Comparison of ENCODE assay signal across 8 cellular contexts in genomic region chr14:24051789-24052655, GRCh38. TPM values are rescaled to one million over a fixed set of nuclear protein-coding genes. Genes with fewer than 3 reads are reported as not detected.
DNase-seq lines count a peak whose midpoint lies in the region; ATAC-seq and TF ChIP-seq lines count a peak whose summit lies in the region.

CARMIL3 (plus strand) TSS chr14:24052009; CDS start chr14:24052154, 145 bp downstream.

- H3K36me3 Mint-ChIP-seq in nephron progenitor cell (ENCODE audit: low read depth): no peaks in the 10 kb centered on the region

- H3K27me3 ChIP-seq in Peyer's patch: no peaks in the 10 kb centered on the region
- H3K27me3 ChIP-seq in testis: no peaks in the 10 kb centered on the region

- ATAC-seq in GM19455 (IDR thresholded peaks at IDR 0.05; ENCODE audit: unreplicated experiment): peak; percentile 79

- TF ChIP-seq POLR2A in Peyer's patch (IDR thresholded peaks at IDR 0.05) (peak in 1 of 2 donors; percentile 9), testis (IDR thresholded peaks at IDR 0.05) (no peak)

- H3K4me3 Mint-ChIP-seq in nephron progenitor cell: peak within 1 kb of the TSS; percentile 83

- no peaks in the 10 kb centered on the region for H3K9me3 Mint-ChIP-seq in nephron progenitor cell

- H3K4me1 ChIP-seq in Peyer's patch: peaks cover 0 to 17% (median 8%) of the 10 kb centered on the region in 4 donors
- H3K4me1 ChIP-seq in testis: peaks cover 8% of the 10 kb centered on the region

- intact Hi-C loops in testis (cut with DNase I; ENCODE audit: low total_unique reads): no loop called here

- TF ChIP-seq CTCF in Peyer's patch (IDR thresholded peaks at IDR 0.05) (peak in 2 of 6 experiments; percentile 18 to 22), fibroblast of villous mesenchyme (IDR thresholded peaks at IDR 0.05; ENCODE audit: insufficient read depth, low read depth, low read length) (no peak), nephron progenitor cell (IDR thresholded peaks at IDR 0.05) (no peak), testis (IDR thresholded peaks at IDR 0.05) (no peak)

- in situ Hi-C loops in Caki2 (cut with HindIII; ENCODE audit: low pct_unique_long_range_greater_than_20kb, low sequenced_read_pairs): no loop called here

- H3K4me1 Mint-ChIP-seq in nephron progenitor cell: peaks cover 16% of the 10 kb centered on the region

- H3K27ac Mint-ChIP-seq in nephron progenitor cell: no peak within 1 kb of the TSS

- WGBS in testis, 2 donors: 0 to 1% methylated on average over 31 to 48 of the region's 92 CpGs

- H3K36me3 ChIP-seq in Peyer's patch (no peaks in the 10 kb centered on the region), testis (ENCODE audit: low read depth, missing control alignments) (no peaks in the 10 kb centered on the region)

- H3K27me3 Mint-ChIP-seq in nephron progenitor cell (ENCODE audit: low read depth, poor library complexity): peaks cover 67% of the 10 kb centered on the region

- H3K9me3 ChIP-seq in Peyer's patch (no peaks in the 10 kb centered on the region), testis (no peaks in the 10 kb centered on the region)

- peak within 1 kb of the TSS in 3 of 4 donors; percentile 48 to 71 (median 61) for H3K27ac ChIP-seq in Peyer's patch
- peak within 1 kb of the TSS; percentile 48 to 59 for H3K27ac ChIP-seq in testis

- peak; percentile 58 for DNase-seq in Caki2 (ENCODE audit: low read depth)
- peak; percentile 32 for DNase-seq in HT1080 (ENCODE audit: low read depth)
- peak; percentile 53 to 76 (median 76) for DNase-seq in Peyer's patch
- DNase-seq in activated effector memory CD4-positive, alpha-beta T cell treated with anti-CD3 and anti-CD28 coated beads, Interleukin-2, amount 50 U/mL, for 16 hours: peak; percentile 87
- peak; percentile 28 for DNase-seq in fibroblast of villous mesenchyme (ENCODE audit: low read depth)
- DNase-seq in nephron progenitor cell: peak; percentile 86
- peak; percentile 77 for DNase-seq in testis

- H3K4me3 ChIP-seq in Peyer's patch (peak within 1 kb of the TSS; percentile 67 to 78 (median 69)), fibroblast of villous mesenchyme (ENCODE audit: low read depth, low read length) (peak within 1 kb of the TSS; percentile 59), testis (peak within 1 kb of the TSS; percentile 64 to 70)

RNA-seq across cellular contexts. Expression of gene CARMIL3, which starts in this region (rescaled TPM):
- total RNA-seq in Caki2 (2014; rRNA removed; shearing (Covaris generic); ENCODE audit: low replicate concordance): 0.26 TPM in 1 of 2 replicates, not detected in the other
- total RNA-seq in HT1080 (2014; rRNA removed; shearing (Covaris generic)): 0.07 and 0.11 TPM in 2 replicates
- polyA plus RNA-seq in HT1080 (2015; cell fraction: cytosol; rRNA removed): not detected in 2 replicates
- 0.15 TPM in 1 of 2 replicates, not detected in the other for polyA plus RNA-seq in HT1080 (2015; cell fraction: nucleus; rRNA removed)
- total RNA-seq in Peyer's patch (1 to 10 TPM; 1.3 to 5.8 (median 2.8) TPM), fibroblast of villous mesenchyme (not detected in 2 replicates), testis (1 to 10 TPM; 7.7 to 8.6 TPM)
- 6.8 TPM for polyA plus RNA-seq in testis (ENCODE audit: insufficient read depth, low read depth, low replicate concordance)

Comparison
In these comparisons a context has a peak if more than half of its experiments do, and no peak if none do; other contexts are left out.
1. Peak in every context shown above with its lines: DNase-seq, ATAC-seq, H3K4me3 ChIP-seq and H3K27ac ChIP-seq.
2. Peak in DNase-seq in Caki2; RNA of the gene not detected or under 1 TPM.
3. Peak in DNase-seq in HT1080; RNA of the gene not detected or under 1 TPM.
4. Peak in DNase-seq and H3K4me3 ChIP-seq in fibroblast of villous mesenchyme; RNA of the gene not detected or under 1 TPM.
5. DNase-seq: peak in every context shown above with its lines; median percentile 87 in activated effector memory CD4-positive, alpha-beta T cell treated with anti-CD3 and anti-CD28 coated beads, Interleukin-2, amount 50 U/mL, for 16 hours; 86 in nephron progenitor cell; 77 in testis; 76 in Peyer's patch; 58 in Caki2; 32 in HT1080; 28 in fibroblast of villous mesenchyme.